Comparison of ENCODE assay signal across 22 cellular contexts in the genomic region with DNA sequence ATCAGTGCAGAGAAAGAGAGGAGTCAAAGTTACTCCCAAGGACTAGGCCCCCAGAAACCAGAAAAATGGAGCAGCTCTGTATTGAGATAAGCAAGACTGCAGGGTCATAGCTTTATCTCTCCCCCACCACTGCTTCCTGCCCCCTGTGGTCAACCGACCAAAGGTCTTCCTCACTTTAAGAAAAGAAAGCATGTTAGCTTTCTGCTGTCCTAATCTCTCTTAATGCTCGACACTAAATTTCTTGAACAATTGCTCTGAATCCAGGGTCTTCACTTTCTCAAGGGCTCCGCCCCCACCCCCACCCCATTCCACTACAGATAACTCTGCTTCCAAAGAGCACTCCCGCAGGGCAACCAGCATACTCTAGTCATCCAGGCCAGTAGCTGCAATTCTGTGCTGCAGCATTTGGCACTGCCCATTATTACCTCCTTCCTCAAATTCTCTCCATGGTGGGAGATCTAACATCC. TPM values are rescaled to one million over a fixed set of nuclear protein-coding genes. Genes with fewer than 3 reads are reported as not detected.
A peak's percentile ranks its signal among the peaks of the same experiment; 100 is the strongest.
DNase-seq lines count a peak whose midpoint lies in the region; ATAC-seq, FAIRE-seq and TF ChIP-seq lines count a peak whose summit lies in the region.
"Had no signal": no experiment of that assay in that cellular context is flagged by ENCODE, and none has a peak within 500 bp of the region (broad histone marks: within the 10 kb centered on the region; RNA-seq: fewer than 3 reads in every experiment).

No MANE protein-coding gene starts in this region.

- H3K4me1 ChIP-seq in HUES6 (ENCODE audit: control insufficient read depth, insufficient read depth, low read length) (peaks cover 38% of the 10 kb centered on the region), K562 (replicated peaks in 1 of 2; ENCODE audit: control insufficient read depth in 2 of 2, insufficient read depth in 2 of 2, low read length in 2 of 2) (peaks cover 15 to 40% of the 10 kb centered on the region in 2 experiments), left lung (no peaks in the 10 kb centered on the region), left ventricle myocardium inferior (peaks cover 30% of the 10 kb centered on the region)
- H3K4me1 ChIP-seq: foreskin keratinocyte, Peyer's patch, suprapubic skin had no signal

- H3K27me3 ChIP-seq in HUES6 (ENCODE audit: control insufficient read depth, insufficient read depth, low read length): no peaks in the 10 kb centered on the region
- no peaks in the 10 kb centered on the region for H3K27me3 ChIP-seq in K562 (ENCODE audit: control insufficient read depth in 2 of 2, insufficient read depth in 2 of 2, low read length in 2 of 2)
- H3K27me3 ChIP-seq in left lung: no peaks in the 10 kb centered on the region
- H3K27me3 ChIP-seq in left ventricle myocardium inferior (ENCODE audit: low read depth): no peaks in the 10 kb centered on the region
- H3K27me3 ChIP-seq: foreskin keratinocyte, Peyer's patch, sigmoid colon, suprapubic skin had no signal

- no peaks in the 10 kb centered on the region for H3K9me3 ChIP-seq in HUES6 (ENCODE audit: control insufficient read depth, insufficient read depth, low read depth, low read length)
- H3K9me3 ChIP-seq in K562 (replicated peaks; ENCODE audit: control insufficient read depth, insufficient read depth, low read depth, low read length): no peaks in the 10 kb centered on the region
- no peaks in the 10 kb centered on the region for H3K9me3 ChIP-seq in left lung
- no peaks in the 10 kb centered on the region for H3K9me3 ChIP-seq in left ventricle myocardium inferior (replicated peaks)
- H3K9me3 ChIP-seq: Peyer's patch, sigmoid colon, suprapubic skin had no signal

- no peak for TF ChIP-seq POLR2A in K562 (conservative IDR thresholded peaks at IDR 0.05)

- CTCF ChIA-PET in GM10248 (lab: Yijun Ruan, JAX) (interaction anchor here (0.8 to 3.0 kb wide), 13 partner anchors 9 to 242 kb away, joined by 3 to 12 read pairs (median 4); no protein-coding TSS in a partner anchor), K562 (lab: Yijun Ruan, JAX; ENCODE audit: low intra/inter-chr PET ratio) (no interaction called here)

- TF ChIP-seq RAD21 in K562 (CRISPR knock-in tag; conservative IDR thresholded peaks at IDR 0.05 in 1 of 2, IDR thresholded peaks at IDR 0.05 in 1 of 2): peak; percentile 30 to 37

- in situ Hi-C loops in K562 (cut with MboI): no loop called here

- POLR2A ChIA-PET in GM10248 (lab: Yijun Ruan, JAX): no interaction called here
- POLR2A ChIA-PET in K562 (lab: Yijun Ruan, JAX): interaction anchor here (0.7 to 2.8 kb wide), 15 partner anchors 8 to 631 kb away, joined by 3 to 30 read pairs (median 4); no protein-coding TSS in a partner anchor

- H3K27ac ChIP-seq in HUES6 (ENCODE audit: low read depth, low read length) (peak overlapping the region; percentile 68; the same call in 1 of the 2 replicates), K562 (ENCODE audit: extremely low read depth, low read depth, low read length) (peak overlapping the region; percentile 81), left lung (no peak overlapping the region), left ventricle myocardium inferior (replicated peaks) (no peak overlapping the region)
- H3K27ac ChIP-seq: foreskin keratinocyte, Peyer's patch, sigmoid colon, suprapubic skin, WERI-Rb-1 had no signal

- no TSS peak for BruUV-seq in K562 (replicated peaks; lab: Mats Ljungman, UMichigan)

- peak overlapping the region; percentile 7; the same call in 1 of the 2 replicates for H2AFZ ChIP-seq in K562 (ENCODE audit: low read depth, low read length)

- WGBS in K562 (ENCODE audit: insufficient coverage, low coverage, missing lambda C conversion rate): 0% methylated on average over 4 of the region's 4 CpGs

- peak overlapping the region; percentile 19 for H3K9ac ChIP-seq in HUES6 (ENCODE audit: low read length)
- peak overlapping the region in 1 of 2 experiments; percentile 54; a peak in 3 of 4 replicates for H3K9ac ChIP-seq in K562 (ENCODE audit: insufficient read depth in 1 of 2, low read depth in 2 of 2, low read length in 2 of 2)

- H3K9me1 ChIP-seq in K562 (ENCODE audit: control insufficient read depth, insufficient read depth, low read length): no peaks in the 10 kb centered on the region

- peak; percentile 97 for TF ChIP-seq EP300 in K562 (IDR thresholded peaks at IDR 0.05; ENCODE audit: low read length)

- FAIRE-seq in K562 (lab: Jason Lieb, UNC): peak; percentile 93
- FAIRE-seq: GM12892, HTR-8/SVneo, keratinocyte had no signal

- H3K36me3 ChIP-seq in HUES6 (ENCODE audit: control insufficient read depth, insufficient read depth, low read length) (no peaks in the 10 kb centered on the region), K562 (ENCODE audit: control insufficient read depth, insufficient read depth, low read length) (no peaks in the 10 kb centered on the region), left lung (no peaks in the 10 kb centered on the region), left ventricle myocardium inferior (no peaks in the 10 kb centered on the region)
- H3K36me3 ChIP-seq: Peyer's patch, sigmoid colon, suprapubic skin, WERI-Rb-1 had no signal

- peaks cover 74% of the 10 kb centered on the region for H3K79me2 ChIP-seq in K562 (ENCODE audit: control insufficient read depth, insufficient read depth, low read length)

- no peaks in the 10 kb centered on the region for H4K20me1 ChIP-seq in K562 (replicated peaks; ENCODE audit: control insufficient read depth, insufficient read depth, low read length)

- ATAC-seq in K562 (peak; percentile 97), left lung (no peak), GM21786 (IDR thresholded peaks at IDR 0.05; ENCODE audit: unreplicated experiment) (no peak)
- ATAC-seq: foreskin keratinocyte, HCT116 had no signal

- TF ChIP-seq CTCF in GM10248 (IDR thresholded peaks at IDR 0.05; ENCODE audit: control extremely low read depth, extremely low read depth, low read depth, missing control alignments) (no peak), K562 (IDR thresholded peaks at IDR 0.05 in 2 of 3, conservative IDR thresholded peaks at IDR 0.05 in 1 of 3; ENCODE audit: insufficient read depth in 2 of 3, low read depth in 1 of 3, low read length in 3 of 3) (peak; percentile 13 to 51 (median 50); a peak in 5 of 6 replicates), left lung (IDR thresholded peaks at IDR 0.05) (no peak), left ventricle myocardium inferior (IDR thresholded peaks at IDR 0.05; ENCODE audit: borderline replicate concordance) (no peak)

- intact Hi-C loops in K562 (cut with micrococcal nuclease): loop anchor here (2.0 to 5.0 kb wide), 2 partner anchors 18 to 56 kb away; no protein-coding TSS in a partner anchor
- intact Hi-C loops in left lung (cut with DNase I): no loop called here
- intact Hi-C loops in left ventricle myocardium inferior (cut with micrococcal nuclease): no loop called here

- peak overlapping the region; percentile 62 for H3K4me2 ChIP-seq in K562 (ENCODE audit: insufficient read depth, low read length)

- H3K4me3 ChIP-seq in HUES6 (ENCODE audit: low read depth, low read length) (peak overlapping the region; percentile 17; the same call in 1 of the 2 replicates), K562 (no peak overlapping the region), left lung (no peak overlapping the region), left ventricle myocardium inferior (no peak overlapping the region)
- H3K4me3 ChIP-seq: Peyer's patch, sigmoid colon, suprapubic skin had no signal

- DNase-seq in GM10248 (ENCODE audit: extremely low spot score): peak; percentile 18
- peak; percentile 66 to 90 (median 79) for DNase-seq in K562 (ENCODE audit: extremely low read depth in 1 of 4, low spot score in 3 of 4)
- peak; percentile 57 for DNase-seq in iPS-NIHi7 (ENCODE audit: extremely low spot score)
- DNase-seq in NCI-H1092 treated with DMSO at 0.1 percent for 48 hours (lab: John Stamatoyannopoulos, UW): no peak
- no peak for DNase-seq in left lung
- DNase-seq in left ventricle myocardium inferior: no peak
- DNase-seq: activated gamma-delta T cell treated with Interleukin-2 at 50 U/mL for 16 hours; anterior cingulate cortex; EL; foreskin keratinocyte; NCI-H748 treated with DMSO at 0.1 percent for 48 hours; Peyer's patch; sigmoid colon; stimulated activated CD4-positive, alpha-beta T cell treated with anti-CD3 and anti-CD28 coated beads, Interleukin-2, amount 100 ng/mL, for 24 hours; WERI-Rb-1 had no signal

TF ChIP-seq in K562, 482 proteins besides CTCF, POLR2A, EP300 and RAD21 (continues in another document):
- TF ChIP-seq PHF20 (IDR thresholded peaks at IDR 0.05; ENCODE audit: partially characterized antibody): no peak
- peak; percentile 61 for TF ChIP-seq MYNN (IDR thresholded peaks at IDR 0.05)
- no peak for TF ChIP-seq MYNN (CRISPR knock-in tag; IDR thresholded peaks at IDR 0.05)
- no peak for TF ChIP-seq ZNF311 (CRISPR knock-in tag; IDR thresholded peaks at IDR 0.05)
- TF ChIP-seq SOX6 (IDR thresholded peaks at IDR 0.05): peak; percentile 82
- TF ChIP-seq NFIC (IDR thresholded peaks at IDR 0.05): peak; percentile 50; the same call in 1 of the 2 replicates
- TF ChIP-seq CTBP1 (IDR thresholded peaks at IDR 0.05; ENCODE audit: borderline replicate concordance): peak; percentile 49; the same call in 1 of the 2 replicates

RNA-seq across cellular contexts. Expression of gene TNIK, which starts 31.9 kb away (rescaled TPM):
- 52.4 and 113 TPM in 2 replicates for total RNA-seq in K562 (2011; cell fraction: chromatin; rRNA removed; ENCODE audit: low replicate concordance)
- total RNA-seq in K562 (2011; cell fraction: nucleolus; rRNA removed): 18.5 and 29.7 TPM in 2 replicates
- total RNA-seq in K562 (2011; cell fraction: nucleoplasm; rRNA removed): 43.6 and 75.6 TPM in 2 replicates
- 24.7 and 27.0 TPM in 2 replicates for total RNA-seq in K562 (2014; rRNA removed)
- total RNA-seq in K562 (2014; rRNA removed; fragmentation: Illumina TruSeq; extraction: Trizol): 24.2 and 29.6 TPM in 2 replicates
- 23.5 and 27.3 TPM in 2 replicates for total RNA-seq in K562 (2015; rRNA removed; fragmentation: Illumina TruSeq; extraction: Trizol)
- total RNA-seq in K562 (2021): 34.2 and 38.8 TPM in 2 replicates
- polyA plus RNA-seq in K562 (2011; rRNA removed): 23.1 and 29.7 TPM in 2 replicates
- polyA plus RNA-seq in K562 (2011; cell fraction: cytosol; rRNA removed): 8.2 and 12.3 TPM in 2 replicates
- polyA plus RNA-seq in K562 (2011; cell fraction: nucleus; rRNA removed): 58.7 and 77.6 TPM in 2 replicates
- 25.2 and 29.4 TPM in 2 replicates for polyA plus RNA-seq in K562 (2012)
- polyA plus RNA-seq in K562 (2014; fragmentation: Illumina TruSeq; extraction: Trizol): 39.0 and 41.2 TPM in 2 replicates
- 1 to 10 TPM; 6.6 to 6.8 TPM for polyA plus RNA-seq in K562 (2014; fragmentation: Nextera tagmentation; extraction: Ambion mirVana)
- polyA plus RNA-seq in K562 (2014; rRNA removed): 22.2 and 22.3 TPM in 2 replicates
- polyA minus RNA-seq in K562 (2011; rRNA and poly(A)+ RNA removed): 48.4 and 50.0 TPM in 2 replicates
- polyA minus RNA-seq in K562 (2011; cell fraction: cytosol; rRNA and poly(A)+ RNA removed): 15.6 and 16.9 TPM in 2 replicates
- 39.2 and 45.5 TPM in 2 replicates for polyA minus RNA-seq in K562 (2011; cell fraction: nucleus; rRNA and poly(A)+ RNA removed)
- 10 to 100 TPM; 41.3 to 42.0 TPM for total RNA-seq in left lung
- 28.6 TPM for total RNA-seq in left ventricle myocardium inferior

Comparison
In these comparisons a context has a peak if more than half of its experiments do, and no peak if none do; other contexts are left out.
1. DNase-seq: peak in GM10248 (single experiment), K562 (4 of 4) and iPS-NIHi7 (single experiment); none in NCI-H1092 treated with DMSO at 0.1 percent for 48 hours (single experiment), left lung (0 of 2) and left ventricle myocardium inferior (single experiment).
2. CTCF ChIP-seq: peak in K562 (3 of 3); none in GM10248 (single experiment), left lung (0 of 2) and left ventricle myocardium inferior (single experiment).
3. H3K27ac ChIP-seq: peak in HUES6 (single experiment) and K562 (single experiment); none in left lung (0 of 2) and left ventricle myocardium inferior (single experiment).